In genomic region chr2:27737676-27738348, GRCh38 we compare ENCODE assay signal across 9 cellular contexts. TPM values are rescaled to one million over a fixed set of nuclear protein-coding genes. Genes with fewer than 3 reads are reported as not detected.
DNase-seq lines count a peak whose midpoint lies in the region; ATAC-seq and TF ChIP-seq lines count a peak whose summit lies in the region.
"Had no signal": no experiment of that assay in that cellular context is flagged by ENCODE, and none has a peak within 500 bp of the region (broad histone marks: within the 10 kb centered on the region; RNA-seq: fewer than 3 reads in every experiment).

No MANE protein-coding gene starts in this region.

- no peaks in the 10 kb centered on the region for H3K36me3 ChIP-seq in brain microvascular endothelial cell (replicated peaks)
- H3K36me3 ChIP-seq in tibial artery, result no peaks in the 10 kb centered on the region

- H3K9me3 Mint-ChIP-seq in T-cell, result no peaks in the 10 kb centered on the region

- TF ChIP-seq CTCF in brain microvascular endothelial cell (IDR thresholded peaks at IDR 0.05; ENCODE audit: low read depth, low read length, missing control alignments), result peak; percentile 12
- no peak for TF ChIP-seq CTCF in tibial artery (IDR thresholded peaks at IDR 0.05)

- CTCF ChIA-PET in T-cell (lab: Charles Lee), result interaction anchor here in 1 of 2 donors (0.5 kb wide), 1 partner anchor 511 kb away, joined by 4 read pairs; no protein-coding TSS in a partner anchor

- peaks cover 0 to 1% of the 10 kb centered on the region in 2 donors for H3K27me3 Mint-ChIP-seq in T-cell

- no peak overlapping the region for H3K27ac Mint-ChIP-seq in T-cell

- H3K4me3 ChIP-seq in brain microvascular endothelial cell (ENCODE audit: low read depth, low read length), result no peak overlapping the region
- H3K4me3 ChIP-seq in tibial artery, result no peak overlapping the region

- H3K27me3 ChIP-seq in brain microvascular endothelial cell (replicated peaks) (no peaks in the 10 kb centered on the region), tibial artery (no peaks in the 10 kb centered on the region)

- ATAC-seq in left colon, result peak; percentile 39
- ATAC-seq in T-cell (replicated peaks in 1 of 4), result no peak

- peak overlapping the region; percentile 22 for H3K27ac ChIP-seq in brain microvascular endothelial cell
- peak overlapping the region; percentile 81 to 89 for H3K27ac ChIP-seq in tibial artery

- H3K9me3 ChIP-seq in tibial artery, result no peaks in the 10 kb centered on the region

- in situ Hi-C loops in brain microvascular endothelial cell (cut with HindIII; ENCODE audit: low pct_ligation_motif_present, low sequenced_read_pairs), result no loop called here

- no peaks in the 10 kb centered on the region for H3K36me3 Mint-ChIP-seq in T-cell

- H3K4me3 Mint-ChIP-seq in T-cell, result no peak overlapping the region
- H3K4me3 Mint-ChIP-seq: H9 had no signal

- intact Hi-C loops in left colon (cut with DNase I, micrococcal nuclease) (no loop called here), tibial artery (cut with DNase I; ENCODE audit: low total_unique reads) (no loop called here)

- H3K4me1 Mint-ChIP-seq in T-cell, result peaks cover 8 to 17% (median 15%) of the 10 kb centered on the region in 3 donors

- POLR2A ChIA-PET in T-cell (lab: Charles Lee), result no interaction called here

- DNase-seq in LHCN-M2 (ENCODE audit: low read depth) (peak; percentile 54), brain microvascular endothelial cell (peak; percentile 88), left colon (no peak), tibial artery (no peak), midbrain (lab: John Stamatoyannopoulos, UW) (no peak), T-cell (no peak), NCI-H1436 treated with DMSO at 0.1 percent for 48 hours (lab: John Stamatoyannopoulos, UW) (no peak)
- DNase-seq: H9, KBM-7 had no signal

- H3K4me1 ChIP-seq in tibial artery, result peaks cover 0 to 41% (median 15%) of the 10 kb centered on the region in 4 donors

RNA-seq across cellular contexts. Expression of gene MRPL33, which starts 33.7 kb away (rescaled TPM):
- total RNA-seq in LHCN-M2 (2014; rRNA removed) (84.1 and 85.9 TPM in 2 replicates), left colon (10 to 100 TPM; 54.3 to 56.7 TPM), T-cell (10 to 100 TPM; 25.9 to 39.4 (median 29.7) TPM)
- 267 TPM for polyA plus RNA-seq in LHCN-M2 (2012)

Comparison
In these comparisons a context has a peak if more than half of its experiments do, and no peak if none do; other contexts are left out.
1. DNase-seq: peak in LHCN-M2 (single experiment) and brain microvascular endothelial cell (single experiment); none in left colon (0 of 2), tibial artery (0 of 2), midbrain (single experiment), T-cell (0 of 34) and NCI-H1436 treated with DMSO at 0.1 percent for 48 hours (single experiment).